ENCODE assay signal across 26 cellular contexts in genomic region chr20:21713470-21713869, GRCh38. TPM values are rescaled to one million over a fixed set of nuclear protein-coding genes. Genes with fewer than 3 reads are reported as not detected.
DNase-seq lines count a peak whose midpoint lies in the region; ATAC-seq, FAIRE-seq and TF ChIP-seq lines count a peak whose summit lies in the region.
"Had no signal": no experiment of that assay in that cellular context is flagged by ENCODE, and none has a peak within 500 bp of the region (broad histone marks: within the 10 kb centered on the region; RNA-seq: fewer than 3 reads in every experiment).

No MANE protein-coding gene starts in this region.

- H3K9me3 Mint-ChIP-seq in endodermal cell, result no peaks in the 10 kb centered on the region

- H3K4me1 ChIP-seq in A549 (no peaks in the 10 kb centered on the region), HUES64 (ENCODE audit: insufficient read depth, low read length) (peaks cover 8% of the 10 kb centered on the region; the same call in 1 of the 2 replicates), endodermal cell (ENCODE audit: control insufficient read depth, insufficient read depth, low read length) (no peaks in the 10 kb centered on the region), mesendoderm (ENCODE audit: control insufficient read depth, low read depth, low read length) (no peaks in the 10 kb centered on the region), hepatocyte (ENCODE audit: insufficient read depth) (no peaks in the 10 kb centered on the region), HAP-1 (no peaks in the 10 kb centered on the region)
- H3K4me1 ChIP-seq: BE2C had no signal

- H4K8ac ChIP-seq in mesendoderm (ENCODE audit: low read depth, low read length), result no peak overlapping the region

- CTCF ChIA-PET in A549 (lab: Yijun Ruan, JAX), result interaction anchor here (8.6 kb wide), 1 partner anchor 10 kb away, joined by 115 read pairs; the partner anchor contains the start of gene PAX1

- peaks cover 99% of the 10 kb centered on the region for H3K27me3 Mint-ChIP-seq in endodermal cell (ENCODE audit: insufficient read depth)

- no peak for ATAC-seq in A549
- ATAC-seq: PC-3 had no signal

- TF ChIP-seq RAD21 in A549 (conservative IDR thresholded peaks at IDR 0.05 in 1 of 2, IDR thresholded peaks at IDR 0.05 in 1 of 2), result no peak

- H4K20me1 ChIP-seq in hepatocyte (ENCODE audit: insufficient read depth, poor library complexity, severe bottlenecking), result no peaks in the 10 kb centered on the region

- H3K4me1 Mint-ChIP-seq in endodermal cell, result peaks cover 33% of the 10 kb centered on the region

- H3K27me3 ChIP-seq in HUES64 (ENCODE audit: insufficient read depth, low read length), result peaks cover 100% of the 10 kb centered on the region
- H3K27me3 ChIP-seq in endodermal cell (ENCODE audit: control insufficient read depth, insufficient read depth, low read length, poor library complexity, severe bottlenecking), result peaks cover 100% of the 10 kb centered on the region
- peaks cover 71% of the 10 kb centered on the region for H3K27me3 ChIP-seq in mesendoderm (ENCODE audit: insufficient read depth, low read length, poor library complexity)
- peaks cover 98% of the 10 kb centered on the region for H3K27me3 ChIP-seq in hepatocyte
- peaks cover 50% of the 10 kb centered on the region for H3K27me3 ChIP-seq in HAP-1 (ENCODE audit: low read depth)

- H3K4me3 Mint-ChIP-seq in endodermal cell, result peak overlapping the region; percentile 38
- H3K4me3 Mint-ChIP-seq: CD4-positive, CD25-positive, alpha-beta regulatory T cell had no signal

- WGBS in A549 (ENCODE audit: missing lambda C conversion rate), result 49% methylated on average over 15 of the region's 15 CpGs
- WGBS in HUES64, result 2% methylated on average over 13 of the region's 15 CpGs
- WGBS in endodermal cell (ENCODE audit: insufficient coverage in 1 of 2, insufficient read length in 1 of 2), 2 experiments, result 8 to 11% methylated on average over 11 to 15 of the region's 15 CpGs
- WGBS in mesendoderm (ENCODE audit: extremely low coverage, insufficient coverage, low lambda C conversion rate), result no CpG with 5 or more reads among the region's 15 CpGs
- WGBS in hepatocyte (ENCODE audit: low lambda C conversion rate, missing lambda C conversion rate), result 3% methylated on average over 15 of the region's 15 CpGs

- H3K4me3 ChIP-seq in A549 (no peak overlapping the region), HUES64 (ENCODE audit: low read length) (peak overlapping the region; percentile 36), endodermal cell (ENCODE audit: low read length) (peak overlapping the region; percentile 65), mesendoderm (ENCODE audit: low read length) (no peak overlapping the region), hepatocyte (no peak overlapping the region), HAP-1 (no peak overlapping the region)

- H3K27ac ChIP-seq in A549, result no peak overlapping the region
- no peak overlapping the region for H3K27ac ChIP-seq in HUES64 (ENCODE audit: low read depth, low read length)
- H3K27ac ChIP-seq in endodermal cell (ENCODE audit: low read depth, low read length), result no peak overlapping the region
- no peak overlapping the region for H3K27ac ChIP-seq in mesendoderm (ENCODE audit: low read depth, low read length)
- H3K27ac ChIP-seq in hepatocyte, result no peak overlapping the region

- H3K36me3 Mint-ChIP-seq in endodermal cell (ENCODE audit: low read depth), result no peaks in the 10 kb centered on the region
- H3K36me3 Mint-ChIP-seq: CD4-positive, CD25-positive, alpha-beta regulatory T cell had no signal

- H3K4me2 ChIP-seq in A549 (no peak overlapping the region), mesendoderm (ENCODE audit: low read length) (peak overlapping the region; percentile 60), hepatocyte (no peak overlapping the region)
- H3K4me2 ChIP-seq: SK-N-SH had no signal

- TF ChIP-seq CTCF in A549 (IDR thresholded peaks at IDR 0.05) (no peak), endodermal cell (conservative IDR thresholded peaks at IDR 0.05) (no peak), hepatocyte (IDR thresholded peaks at IDR 0.05; ENCODE audit: poor library complexity) (no peak)

- no peak overlapping the region for H3K56ac ChIP-seq in mesendoderm (ENCODE audit: low read length)

- no peak overlapping the region for H2BK120ac ChIP-seq in mesendoderm (ENCODE audit: low read depth, low read length)

- H3K36me3 ChIP-seq in HUES64 (ENCODE audit: insufficient read depth, low read length) (no peaks in the 10 kb centered on the region), endodermal cell (ENCODE audit: control insufficient read depth, insufficient read depth, low read length) (no peaks in the 10 kb centered on the region), mesendoderm (ENCODE audit: control insufficient read depth, insufficient read depth, low read length) (no peaks in the 10 kb centered on the region), hepatocyte (replicated peaks; ENCODE audit: insufficient read depth, low read depth) (no peaks in the 10 kb centered on the region), HAP-1 (replicated peaks) (no peaks in the 10 kb centered on the region)
- H3K36me3 ChIP-seq: BE2C had no signal

- no peaks in the 10 kb centered on the region for H3K9me3 ChIP-seq in A549
- no peaks in the 10 kb centered on the region for H3K9me3 ChIP-seq in HUES64 (ENCODE audit: insufficient read depth, low read depth, low read length)
- no peaks in the 10 kb centered on the region for H3K9me3 ChIP-seq in endodermal cell (ENCODE audit: control insufficient read depth, low read length)
- no peaks in the 10 kb centered on the region for H3K9me3 ChIP-seq in hepatocyte (ENCODE audit: low read depth)
- H3K9me3 ChIP-seq in HAP-1, result no peaks in the 10 kb centered on the region
- H3K9me3 ChIP-seq: BE2C, SK-N-SH had no signal

- in situ Hi-C loops in HAP-1 (cut with MboI; ENCODE audit: low sequenced_read_pairs), result no loop called here

- no peak overlapping the region for H2BK5ac ChIP-seq in mesendoderm (ENCODE audit: low read length)

- H3K27ac Mint-ChIP-seq in endodermal cell, result no peak overlapping the region
- H3K27ac Mint-ChIP-seq: CD4-positive, CD25-positive, alpha-beta regulatory T cell had no signal

- no peak overlapping the region for H3K18ac ChIP-seq in mesendoderm (ENCODE audit: low read length)

- H3K79me2 ChIP-seq in mesendoderm (ENCODE audit: control insufficient read depth, insufficient read depth, low read length), result no peaks in the 10 kb centered on the region
- H3K79me2 ChIP-seq in hepatocyte, result no peaks in the 10 kb centered on the region

- TF ChIP-seq POLR2A in A549 (IDR thresholded peaks at IDR 0.05; ENCODE audit: low read length), result no peak

- no peak overlapping the region for H4K5ac ChIP-seq in mesendoderm (ENCODE audit: low read length)

- no peak overlapping the region for H2AK5ac ChIP-seq in mesendoderm (ENCODE audit: low read length)

- no peaks in the 10 kb centered on the region for H3K9me2 ChIP-seq in hepatocyte (replicated peaks; ENCODE audit: insufficient read depth)
- H3K9me2 ChIP-seq: SK-N-SH had no signal

- H3K9ac ChIP-seq in HUES64 (ENCODE audit: low read depth, low read length) (no peak overlapping the region), endodermal cell (ENCODE audit: extremely low read depth, low read length, poor library complexity, severe bottlenecking) (no peak overlapping the region), mesendoderm (ENCODE audit: low read length) (no peak overlapping the region)
- H3K9ac ChIP-seq: SK-N-SH had no signal

- no peaks in the 10 kb centered on the region for H3K79me1 ChIP-seq in mesendoderm (ENCODE audit: low read length)

- POLR2A ChIA-PET in A549 (lab: Yijun Ruan, JAX), result no interaction called here

- H3K23ac ChIP-seq in mesendoderm (ENCODE audit: low read length), result no peak overlapping the region

- no peak overlapping the region for H2AFZ ChIP-seq in hepatocyte

- H3K4ac ChIP-seq in mesendoderm (ENCODE audit: low read depth, low read length), result no peak overlapping the region

- H2BK15ac ChIP-seq in mesendoderm (replicated peaks; ENCODE audit: low read depth), result no peak overlapping the region

- no peak for DNase-seq in A549 (ENCODE audit: low read depth in 1 of 2, low spot score in 1 of 2)
- peak; percentile 52 for DNase-seq in endodermal cell
- no peak for DNase-seq in mesendoderm
- DNase-seq in hepatocyte (ENCODE audit: low spot score), result no peak
- no peak for DNase-seq in HAP-1 (ENCODE audit: low spot score in 2 of 2)
- DNase-seq in DMS153 treated with DMSO at 0.1 percent for 48 hours (lab: John Stamatoyannopoulos, UW; ENCODE audit: unreplicated experiment), result no peak
- no peak for DNase-seq in NCI-H2196 (lab: John Stamatoyannopoulos, UW; ENCODE audit: unreplicated experiment)
- DNase-seq: 8988T; BE2C; CD4-positive, CD25-positive, alpha-beta regulatory T cell; COR-L47; DMS 273 treated with DMSO at 0.1 percent for 48 hours; GDM1; KBM-7; NCI-H1105 treated with DMSO at 0.1 percent for 48 hours; NCI-H1694 treated with DMSO at 0.1 percent for 48 hours; NCI-H2227 treated with DMSO at 0.1 percent for 48 hours; NCI-H510A treated with DMSO at 0.1 percent for 48 hours; NCI-H82; PC-3; RPMI8226; SHP77 treated with DMSO at 0.1 percent for 48 hours; SK-N-SH had no signal

- no peak for TF ChIP-seq EP300 in A549 (IDR thresholded peaks at IDR 0.05)

- no peak for FAIRE-seq in A549 (lab: Jason Lieb, UNC)

TF ChIP-seq in A549, 52 proteins besides CTCF, POLR2A, EP300 and RAD21:
- no peak for TF ChIP-seq ZFP36 (IDR thresholded peaks at IDR 0.05; ENCODE audit: borderline replicate concordance, partially characterized antibody)
- TF ChIP-seq RARB (CRISPR knock-in tag; IDR thresholded peaks at IDR 0.05), result no peak
- peak; percentile 22 to 64; a peak in 3 of 4 replicates for TF ChIP-seq CEBPB (IDR thresholded peaks at IDR 0.05)
TF ChIP-seq in A549: peak in this region for 1.

RNA-seq across cellular contexts. Expression of gene PAX1, which starts 8.0 kb away (rescaled TPM):
- polyA plus RNA-seq in A549 (2011; rRNA removed) (not detected in 2 replicates), A549 (2017; fragmentation: RNase III; extraction: RNeasy Plus Mini Kit Qiagen cat#74134 plus additional on column Dnase treatment) (not detected in 3 replicates), hepatocyte (not detected in 2 replicates)
- polyA plus RNA-seq in A549 (2012; cell fraction: cytosol; rRNA removed), result 0.01 and 0.03 TPM in 2 replicates
- polyA plus RNA-seq in A549 (2012; cell fraction: nucleus; rRNA removed), result 0.04 TPM in 1 of 2 replicates, not detected in the other
- not detected in 2 replicates for polyA minus RNA-seq in A549 (2011; rRNA and poly(A)+ RNA removed)
- polyA plus RNA-seq in HUES64 (2013, experiment 1 of 2), result not detected
- polyA plus RNA-seq in HUES64 (2013, experiment 2 of 2), result not detected
- total RNA-seq in endodermal cell (not detected), hepatocyte (0.44 TPM in 1 of 2 replicates, not detected in the other)
- polyA plus RNA-seq in endodermal cell (2013, experiment 1 of 2), result 1.7 TPM
- polyA plus RNA-seq in endodermal cell (2013, experiment 2 of 2), result 3.2 TPM
- not detected for polyA plus RNA-seq in mesendoderm (2013, experiment 1 of 2)
- polyA plus RNA-seq in mesendoderm (2013, experiment 2 of 2), result 0.01 TPM
- total RNA-seq: CD4-positive, CD25-positive, alpha-beta regulatory T cell; H4; HT-29; PC-3 had no signal
- polyA plus RNA-seq: CD4-positive, CD25-positive, alpha-beta regulatory T cell; SK-N-SH had no signal

Comparison
In these comparisons a context has a peak if more than half of its experiments do, and no peak if none do; other contexts are left out.
1. H3K4me3 ChIP-seq: peak in HUES64 (single experiment) and endodermal cell (single experiment); none in A549 (single experiment), mesendoderm (single experiment), hepatocyte (single experiment) and HAP-1 (single experiment).